ENCODE assay signal across 25 cellular contexts in genomic region chr13:43319617-43320444, GRCh38.
A peak's percentile ranks its signal among the peaks of the same experiment; 100 is the strongest.
DNase-seq lines count a peak whose midpoint lies in the region; ATAC-seq, FAIRE-seq and TF ChIP-seq lines count a peak whose summit lies in the region.
"Had no signal": no experiment of that assay in that cellular context is flagged by ENCODE, and none has a peak within 500 bp of the region (broad histone marks: within the 10 kb centered on the region; RNA-seq: fewer than 3 reads in every experiment).

No MANE protein-coding gene starts in this region.

- in situ Hi-C loops in HepG2 (cut with HindIII; ENCODE audit: extremely low pct_ligation_motif_present, low pct_unique_long_range_greater_than_20kb), result loop anchor here (25.0 kb wide), 1 partner anchor 467 kb away; the partner anchor contains the start of gene ENOX1

- peak overlapping the region in 4 of 5 experiments; percentile 40 to 70 (median 58) for H3K27ac Mint-ChIP-seq in brain
- H3K27ac Mint-ChIP-seq: activated CD4-positive, alpha-beta T cell treated with anti-CD3 and anti-CD28 coated beads, Interleukin-2, amount 10 ng/mL, durations not matched to agents 24 days and 14 days; activated naive CD4-positive, alpha-beta T cell treated with anti-CD3 and anti-CD28 coated beads, Interleukin-2, amount 10 ng/mL, durations not matched to agents 7 days and 5 days; activated T-cell treated with anti-CD3 and anti-CD28 coated beads, Interleukin-2, amount 50 U/mL, for 72 hours; stimulated activated effector memory CD8-positive, alpha-beta T cell treated with anti-CD3 and anti-CD28 coated beads, Interleukin-12 subunit alpha, Interleukin-12 subunit beta, amount 100 ng/mL, for 72 hours had no signal

- H2AFZ ChIP-seq in HepG2 (ENCODE audit: low read length), result no peak overlapping the region

- TF ChIP-seq RAD21 in HepG2 (CRISPR knock-in tag; IDR thresholded peaks at IDR 0.05), result no peak

- no peak for FAIRE-seq in HepG2 (lab: Jason Lieb, UNC)

- peaks cover 54% of the 10 kb centered on the region for H3K4me1 ChIP-seq in HUES48 (ENCODE audit: control insufficient read depth, insufficient read depth, low read length)
- H3K4me1 ChIP-seq in HepG2 (ENCODE audit: insufficient read depth, low read length), result no peaks in the 10 kb centered on the region

- no peak overlapping the region for H3K4me2 ChIP-seq in HepG2 (ENCODE audit: low read depth, low read length)

- H3K4me3 Mint-ChIP-seq in brain, result no peak overlapping the region
- H3K4me3 Mint-ChIP-seq: activated CD4-positive, alpha-beta T cell treated with anti-CD3 and anti-CD28 coated beads, Interleukin-2, amount 10 ng/mL, durations not matched to agents 24 days and 14 days; activated naive CD4-positive, alpha-beta T cell treated with anti-CD3 and anti-CD28 coated beads, Interleukin-2, amount 10 ng/mL, durations not matched to agents 7 days and 5 days; activated T-cell treated with anti-CD3 and anti-CD28 coated beads, Interleukin-2, amount 50 U/mL, for 72 hours; stimulated activated effector memory CD8-positive, alpha-beta T cell treated with anti-CD3 and anti-CD28 coated beads, Interleukin-12 subunit alpha, Interleukin-12 subunit beta, amount 100 ng/mL, for 72 hours had no signal

- H4K20me1 ChIP-seq in HepG2 (ENCODE audit: insufficient read depth, low read length), result no peaks in the 10 kb centered on the region

- H3K9me3 Mint-ChIP-seq in brain, result no peaks in the 10 kb centered on the region
- H3K9me3 Mint-ChIP-seq: activated CD4-positive, alpha-beta T cell treated with anti-CD3 and anti-CD28 coated beads, Interleukin-2, amount 10 ng/mL, durations not matched to agents 24 days and 14 days; activated naive CD4-positive, alpha-beta T cell treated with anti-CD3 and anti-CD28 coated beads, Interleukin-2, amount 10 ng/mL, durations not matched to agents 7 days and 5 days; activated T-cell treated with anti-CD3 and anti-CD28 coated beads, Interleukin-2, amount 50 U/mL, for 72 hours; stimulated activated effector memory CD8-positive, alpha-beta T cell treated with anti-CD3 and anti-CD28 coated beads, Interleukin-12 subunit alpha, Interleukin-12 subunit beta, amount 100 ng/mL, for 72 hours had no signal

- ATAC-seq in HepG2 (peak; percentile 23; the same call in 1 of the 3 replicates), HG03571 (IDR thresholded peaks at IDR 0.05; ENCODE audit: unreplicated experiment) (no peak), GM18907 (IDR thresholded peaks at IDR 0.05; ENCODE audit: unreplicated experiment) (no peak)
- ATAC-seq: activated T-cell treated with anti-CD3 and anti-CD28 coated beads, Interleukin-2, amount 50 U/mL, for 72 hours; heart right ventricle; left lung; stimulated activated effector memory CD8-positive, alpha-beta T cell treated with anti-CD3 and anti-CD28 coated beads, Interleukin-12 subunit alpha, Interleukin-12 subunit beta, amount 100 ng/mL, for 72 hours had no signal

- H3K9ac ChIP-seq in HUES48 (ENCODE audit: low read depth, low read length) (no peak overlapping the region), HepG2 (ENCODE audit: insufficient read depth, low read depth, low read length) (no peak overlapping the region)

- CTCF ChIA-PET in HepG2 (lab: Yijun Ruan, JAX; ENCODE audit: low intra/inter-chr PET ratio, low total read pairs), result no interaction called here

- no peaks in the 10 kb centered on the region for H3K9me3 ChIP-seq in HUES48 (ENCODE audit: control insufficient read depth, insufficient read depth, low read length)
- H3K9me3 ChIP-seq in HepG2 (ENCODE audit: low read length), result no peaks in the 10 kb centered on the region
- H3K9me3 ChIP-seq: heart right ventricle, left lung, spleen, vagina had no signal

- TF ChIP-seq CTCF in brain (conservative IDR thresholded peaks at IDR 0.05) (no peak), HepG2 (CRISPR knock-in tag; IDR thresholded peaks at IDR 0.05) (no peak)

- peaks cover 63% of the 10 kb centered on the region for H3K4me1 Mint-ChIP-seq in brain
- H3K4me1 Mint-ChIP-seq: activated CD4-positive, alpha-beta T cell treated with anti-CD3 and anti-CD28 coated beads, Interleukin-2, amount 10 ng/mL, durations not matched to agents 24 days and 14 days; activated naive CD4-positive, alpha-beta T cell treated with anti-CD3 and anti-CD28 coated beads, Interleukin-2, amount 10 ng/mL, durations not matched to agents 7 days and 5 days; stimulated activated effector memory CD8-positive, alpha-beta T cell treated with anti-CD3 and anti-CD28 coated beads, Interleukin-12 subunit alpha, Interleukin-12 subunit beta, amount 100 ng/mL, for 72 hours had no signal

- H3K4me3 ChIP-seq in HUES48 (ENCODE audit: low read depth, low read length) (no peak overlapping the region), HepG2 (replicated peaks in 1 of 3; ENCODE audit: insufficient read depth in 1 of 3, low read depth in 2 of 3, low read length in 3 of 3) (no peak overlapping the region)
- H3K4me3 ChIP-seq: heart right ventricle, left lung, spleen, vagina had no signal

- TF ChIP-seq EP300 in HepG2 (IDR thresholded peaks at IDR 0.05; ENCODE audit: low read depth in 2 of 2, low read length in 2 of 2), result no peak
- no peak for TF ChIP-seq EP300 in HepG2 (CRISPR knock-in tag; IDR thresholded peaks at IDR 0.05; ENCODE audit: borderline replicate concordance)

- H3K36me3 Mint-ChIP-seq in brain, result peaks cover 30% of the 10 kb centered on the region
- H3K36me3 Mint-ChIP-seq: activated naive CD4-positive, alpha-beta T cell treated with anti-CD3 and anti-CD28 coated beads, Interleukin-2, amount 10 ng/mL, durations not matched to agents 7 days and 5 days; stimulated activated effector memory CD8-positive, alpha-beta T cell treated with anti-CD3 and anti-CD28 coated beads, Interleukin-12 subunit alpha, Interleukin-12 subunit beta, amount 100 ng/mL, for 72 hours had no signal

- no TSS peak for BruUV-seq in HepG2 (replicated peaks; lab: Mats Ljungman, UMichigan)

- DNase-seq in HepG2 (ENCODE audit: low spot score) (peak; percentile 4), renal cortical epithelial cell (ENCODE audit: low read depth) (peak; percentile 68), NCI-H1694 treated with DMSO at 0.1 percent for 48 hours (lab: John Stamatoyannopoulos, UW) (no peak), NOMO-1 (lab: John Stamatoyannopoulos, UW; ENCODE audit: unreplicated experiment in 2 of 2) (no peak)
- DNase-seq: activated CD4-positive, alpha-beta T cell treated with anti-CD3 and anti-CD28 coated beads, Interleukin-2, amount 10 ng/mL, durations not matched to agents 24 days and 14 days; activated naive CD4-positive, alpha-beta T cell treated with anti-CD3 and anti-CD28 coated beads, Interleukin-2, amount 10 ng/mL, durations not matched to agents 7 days and 5 days; activated T-cell treated with anti-CD3 and anti-CD28 coated beads, Interleukin-2, amount 50 U/mL, for 72 hours; central memory CD4-positive, alpha-beta T cell; dermis blood vessel endothelial cell; GOT3; heart right ventricle; Kasumi-1; left lung; NCI-H1930; NCI-H82; OCI-M1; spleen; stimulated activated CD4-positive, alpha-beta T cell treated with anti-CD3 and anti-CD28 coated beads, Interleukin-2, amount 100 ng/mL, for 48 hours had no signal

- H3K36me3 ChIP-seq in HUES48 (ENCODE audit: control insufficient read depth, insufficient read depth, low read length), result no peaks in the 10 kb centered on the region
- no peaks in the 10 kb centered on the region for H3K36me3 ChIP-seq in HepG2 (replicated peaks in 1 of 2; ENCODE audit: control insufficient read depth in 1 of 2, insufficient read depth in 2 of 2, low read length in 2 of 2)
- H3K36me3 ChIP-seq: left lung, spleen, vagina had no signal

- WGBS in HepG2 (ENCODE audit: low lambda C conversion rate), result 21% methylated on average over 10 of the region's 10 CpGs

- H3K27ac ChIP-seq in HUES48 (ENCODE audit: low read depth, low read length) (peak overlapping the region; percentile 70), HepG2 (ENCODE audit: extremely low read length, insufficient read depth, low read length) (no peak overlapping the region)
- H3K27ac ChIP-seq: heart right ventricle, left lung, spleen, vagina, VCaP had no signal

- intact Hi-C loops in HepG2 (cut with micrococcal nuclease; ENCODE audit: unreplicated experiment), result no loop called here

- no peaks in the 10 kb centered on the region for H3K27me3 Mint-ChIP-seq in brain

- H3K27me3 ChIP-seq in HUES48 (ENCODE audit: control insufficient read depth, insufficient read depth, low read length) (no peaks in the 10 kb centered on the region), HepG2 (ENCODE audit: control insufficient read depth in 1 of 2, insufficient read depth in 2 of 2, low read length in 2 of 2) (no peaks in the 10 kb centered on the region)
- H3K27me3 ChIP-seq: heart right ventricle, left lung, spleen, vagina had no signal

- H3K79me2 ChIP-seq in HepG2 (ENCODE audit: insufficient read depth, low read length), result no peaks in the 10 kb centered on the region

- POLR2A ChIA-PET in HepG2 (lab: Yijun Ruan, JAX), result no interaction called here

- no peak for TF ChIP-seq POLR2A in HepG2 (IDR thresholded peaks at IDR 0.05; ENCODE audit: insufficient read depth in 1 of 2, low read depth in 2 of 2, low read length in 2 of 2)

TF ChIP-seq in HepG2, 621 proteins besides CTCF, POLR2A, EP300 and RAD21 (continues in another document):
- TF ChIP-seq ETV5 (CRISPR knock-in tag; IDR thresholded peaks at IDR 0.05; ENCODE audit: borderline replicate concordance), result no peak
- no peak for TF ChIP-seq NFE2L1 (CRISPR knock-in tag; IDR thresholded peaks at IDR 0.05; ENCODE audit: borderline replicate concordance)
- TF ChIP-seq MAFF (IDR thresholded peaks at IDR 0.05; ENCODE audit: low read depth, low read length), result 0 out of 2 replicates have a peak, but pooled peaks have one; percentile 2
- no peak for TF ChIP-seq SRF (IDR thresholded peaks at IDR 0.05; ENCODE audit: low read depth, low read length)
- TF ChIP-seq, protein P1, sequence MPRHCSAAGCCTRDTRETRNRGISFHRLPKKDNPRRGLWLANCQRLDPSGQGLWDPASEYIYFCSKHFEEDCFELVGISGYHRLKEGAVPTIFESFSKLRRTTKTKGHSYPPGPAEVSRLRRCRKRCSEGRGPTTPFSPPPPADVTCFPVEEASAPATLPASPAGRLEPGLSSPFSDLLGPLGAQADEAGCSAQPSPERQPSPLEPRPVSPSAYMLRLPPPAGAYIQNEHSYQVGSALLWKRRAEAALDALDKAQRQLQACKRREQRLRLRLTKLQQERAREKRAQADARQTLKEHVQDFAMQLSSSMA (CRISPR knock-in tag; IDR thresholded peaks at IDR 0.05), result no peak
- no peak for TF ChIP-seq ONECUT2 (CRISPR knock-in tag; IDR thresholded peaks at IDR 0.05)
- TF ChIP-seq ESRRA (CRISPR knock-in tag; IDR thresholded peaks at IDR 0.05; ENCODE audit: low read depth), result no peak

Comparison
In these comparisons a context has a peak if more than half of its experiments do, and no peak if none do; other contexts are left out.
1. DNase-seq: peak in HepG2 (single experiment) and renal cortical epithelial cell (single experiment); none in NCI-H1694 treated with DMSO at 0.1 percent for 48 hours (single experiment) and NOMO-1 (0 of 2).